27 cellular contexts compared by ENCODE assay signal in genomic region chr19:16576690-16577530, GRCh38. TPM values are rescaled to one million over a fixed set of nuclear protein-coding genes. Genes with fewer than 3 reads are reported as not detected.
DNase-seq lines count a peak whose midpoint lies in the region; ATAC-seq, FAIRE-seq and TF ChIP-seq lines count a peak whose summit lies in the region.
"Had no signal": no experiment of that assay in that cellular context is flagged by ENCODE, and none has a peak within 500 bp of the region (broad histone marks: within the 10 kb centered on the region; RNA-seq: fewer than 3 reads in every experiment).

No MANE protein-coding gene starts in this region.

- DNase-seq in left ventricle myocardium inferior (no peak), left ventricle myocardium superior (no peak), HepG2 (ENCODE audit: low spot score) (no peak), psoas muscle (no peak), NCI-H510A treated with DMSO at 0.1 percent for 48 hours (lab: John Stamatoyannopoulos, UW) (no peak), middle frontal gyrus (ENCODE audit: extremely low spot score, low spot score) (no peak)
- DNase-seq: CD4-positive, CD25-positive, alpha-beta regulatory T cell; DMS153; DND-41; GOT3; HCEC 1CT; Kasumi-1; NCI-H1092 treated with DMSO at 0.1 percent for 48 hours; NCI-H1436 treated with DMSO at 0.1 percent for 48 hours; NCI-H187 treated with DMSO at 0.1 percent for 48 hours; NCI-H2171 treated with DMSO at 0.1 percent for 48 hours; NCI-H345; NCI-H524; NCI-H748 treated with DMSO at 0.1 percent for 48 hours; SJCRH30 had no signal

- TF ChIP-seq RAD21 in HepG2 (CRISPR knock-in tag; IDR thresholded peaks at IDR 0.05), result no peak

- no peak for TF ChIP-seq POLR2A in HepG2 (IDR thresholded peaks at IDR 0.05; ENCODE audit: insufficient read depth in 1 of 2, low read depth in 2 of 2, low read length in 2 of 2)

- peaks cover 12% of the 10 kb centered on the region; the same call in 1 of the 2 replicates for H4K20me1 ChIP-seq in HepG2 (ENCODE audit: insufficient read depth, low read length)

- TF ChIP-seq EP300 in HepG2 (IDR thresholded peaks at IDR 0.05; ENCODE audit: low read depth in 2 of 2, low read length in 2 of 2) (no peak), HepG2 (CRISPR knock-in tag; IDR thresholded peaks at IDR 0.05; ENCODE audit: borderline replicate concordance) (no peak)

- no peak for FAIRE-seq in HepG2 (lab: Jason Lieb, UNC)
- FAIRE-seq: A204.1, GM18507, RCC 7860 had no signal

- H3K27ac ChIP-seq in left ventricle myocardium inferior (replicated peaks) (peak overlapping the region; percentile 27), HepG2 (ENCODE audit: extremely low read length, insufficient read depth, low read length) (no peak overlapping the region), psoas muscle (peak overlapping the region; percentile 61)
- H3K27ac ChIP-seq: BLaER1, SJCRH30 had no signal

- H2AFZ ChIP-seq in HepG2 (ENCODE audit: low read length), result no peak overlapping the region

- H3K9ac ChIP-seq in HepG2 (ENCODE audit: insufficient read depth, low read depth, low read length), result no peak overlapping the region
- H3K9ac ChIP-seq: BLaER1 had no signal

- in situ Hi-C loops in HepG2 (cut with HindIII; ENCODE audit: extremely low pct_ligation_motif_present, low pct_unique_long_range_greater_than_20kb), result no loop called here

- 88% methylated on average over 14 of the region's 52 CpGs for WGBS in HepG2 (ENCODE audit: low lambda C conversion rate)
- WGBS in psoas muscle, 3 donors, result 71 to 83% (median 77%) methylated on average over 51 to 52 of the region's 52 CpGs

- H3K36me3 ChIP-seq in left ventricle myocardium inferior (peaks cover 40% of the 10 kb centered on the region), HepG2 (replicated peaks in 1 of 2; ENCODE audit: control insufficient read depth in 1 of 2, insufficient read depth in 2 of 2, low read length in 2 of 2) (peaks cover 16 to 40% of the 10 kb centered on the region in 2 experiments; a peak in 4 of 5 replicates), psoas muscle (ENCODE audit: insufficient read depth in 1 of 2, low read depth in 1 of 2) (peaks cover 2 to 50% of the 10 kb centered on the region in 2 donors)

- H3K9me3 ChIP-seq in left ventricle myocardium inferior (replicated peaks) (no peaks in the 10 kb centered on the region), HepG2 (ENCODE audit: low read length) (no peaks in the 10 kb centered on the region), psoas muscle (no peaks in the 10 kb centered on the region)
- H3K9me3 ChIP-seq: BLaER1, SJCRH30 had no signal

- no peak overlapping the region for H3K4me2 ChIP-seq in HepG2 (ENCODE audit: low read depth, low read length)
- H3K4me2 ChIP-seq: BLaER1 had no signal

- POLR2A ChIA-PET in HepG2 (lab: Yijun Ruan, JAX), result interaction anchor here (1.2 kb wide), 1 partner anchor 8 kb away, joined by 3 read pairs; no protein-coding TSS in a partner anchor

- CTCF ChIA-PET in HepG2 (lab: Yijun Ruan, JAX; ENCODE audit: low intra/inter-chr PET ratio, low total read pairs), result no interaction called here

- TF ChIP-seq CTCF in left ventricle myocardium inferior (IDR thresholded peaks at IDR 0.05; ENCODE audit: borderline replicate concordance) (no peak), HepG2 (CRISPR knock-in tag; IDR thresholded peaks at IDR 0.05) (no peak), psoas muscle (IDR thresholded peaks at IDR 0.05) (no peak)

- BruUV-seq in HepG2 (replicated peaks; lab: Mats Ljungman, UMichigan), result no TSS peak

- no peak for ATAC-seq in left ventricle myocardium superior
- no peak for ATAC-seq in HepG2
- ATAC-seq in psoas muscle, result no peak
- ATAC-seq in GM18858 (IDR thresholded peaks at IDR 0.05; ENCODE audit: unreplicated experiment), result no peak
- ATAC-seq in GM21367 (IDR thresholded peaks at IDR 0.05; ENCODE audit: unreplicated experiment), result no peak
- ATAC-seq: SK-N-SH treated with all-trans-retinoic acid at 6 μM for 48 hours had no signal

- no peaks in the 10 kb centered on the region for H3K27me3 ChIP-seq in left ventricle myocardium inferior (ENCODE audit: low read depth)
- H3K27me3 ChIP-seq in HepG2 (ENCODE audit: control insufficient read depth in 1 of 2, insufficient read depth in 2 of 2, low read length in 2 of 2), result no peaks in the 10 kb centered on the region; a peak in 1 of 5 replicates
- H3K27me3 ChIP-seq in psoas muscle (ENCODE audit: insufficient read depth in 3 of 3, low read length in 2 of 3), result no peaks in the 10 kb centered on the region
- H3K27me3 ChIP-seq: BLaER1, SJCRH30 had no signal

- no peak overlapping the region for H3K4me3 ChIP-seq in left ventricle myocardium inferior
- no peak overlapping the region for H3K4me3 ChIP-seq in HepG2 (replicated peaks in 1 of 3; ENCODE audit: insufficient read depth in 1 of 3, low read depth in 2 of 3, low read length in 3 of 3)
- H3K4me3 ChIP-seq in psoas muscle, result no peak overlapping the region
- H3K4me3 ChIP-seq: BLaER1, SJCRH30 had no signal

- peaks cover 53% of the 10 kb centered on the region for H3K79me2 ChIP-seq in HepG2 (ENCODE audit: insufficient read depth, low read length)

- peaks cover 72% of the 10 kb centered on the region for H3K4me1 ChIP-seq in left ventricle myocardium inferior
- peaks cover 17% of the 10 kb centered on the region for H3K4me1 ChIP-seq in HepG2 (ENCODE audit: insufficient read depth, low read length)
- peaks cover 74% of the 10 kb centered on the region for H3K4me1 ChIP-seq in psoas muscle

- intact Hi-C loops in left ventricle myocardium inferior (cut with micrococcal nuclease), result no loop called here
- intact Hi-C loops in left ventricle myocardium superior (cut with micrococcal nuclease), result no loop called here
- intact Hi-C loops in HepG2 (cut with micrococcal nuclease; ENCODE audit: unreplicated experiment), result no loop called here
- intact Hi-C loops in psoas muscle (cut with DNase I), result no loop called here

RNA-seq across cellular contexts. Expression of gene SLC35E1, which starts 4.7 kb away (rescaled TPM):
- total RNA-seq in left ventricle myocardium inferior, result 26.8 TPM
- total RNA-seq in left ventricle myocardium superior, result 22.9 TPM
- total RNA-seq in HepG2 (2016; rRNA removed; fragmentation: Illumina TruSeq; extraction: Trizol), result 17.2 and 21.2 TPM in 2 replicates
- total RNA-seq in HepG2 (2016; cell fraction: cytosol; rRNA removed; fragmentation: Illumina TruSeq; extraction: Trizol; ENCODE audit: low read depth), result 6.0 and 7.6 TPM in 2 replicates
- 15.6 and 20.2 TPM in 2 replicates for total RNA-seq in HepG2 (2016; cell fraction: insoluble cytoplasmic fraction; rRNA removed; fragmentation: Illumina TruSeq; extraction: Trizol)
- total RNA-seq in HepG2 (2016; cell fraction: membrane; rRNA removed; fragmentation: Illumina TruSeq; extraction: Trizol), result 18.9 and 19.7 TPM in 2 replicates
- 18.5 and 21.4 TPM in 2 replicates for total RNA-seq in HepG2 (2016; cell fraction: nucleus; rRNA removed; fragmentation: Illumina TruSeq; extraction: Trizol)
- polyA plus RNA-seq in HepG2 (2011; rRNA removed), result 46.5 and 48.0 TPM in 2 replicates
- 31.6 and 37.8 TPM in 2 replicates for polyA plus RNA-seq in HepG2 (2011; cell fraction: cytosol; rRNA removed)
- 26.3 and 38.8 TPM in 2 replicates for polyA plus RNA-seq in HepG2 (2011; cell fraction: nucleus; rRNA removed)
- polyA plus RNA-seq in HepG2 (2012), result 25.6 and 26.5 TPM in 2 replicates
- 5.7 and 6.3 TPM in 2 replicates for polyA plus RNA-seq in HepG2 (2016; cell fraction: cytosol; fragmentation: Illumina TruSeq; extraction: Trizol; ENCODE audit: low read depth)
- 16.1 and 22.5 TPM in 2 replicates for polyA plus RNA-seq in HepG2 (2016; cell fraction: insoluble cytoplasmic fraction; fragmentation: Illumina TruSeq; extraction: Trizol; ENCODE audit: low read depth)
- 20.6 and 22.2 TPM in 2 replicates for polyA plus RNA-seq in HepG2 (2016; cell fraction: membrane; fragmentation: Illumina TruSeq; extraction: Trizol; ENCODE audit: low read depth)
- polyA plus RNA-seq in HepG2 (2016; cell fraction: nucleus; fragmentation: Illumina TruSeq; extraction: Trizol; ENCODE audit: insufficient read depth, low read depth), result 45.9 and 46.6 TPM in 2 replicates
- polyA minus RNA-seq in HepG2 (2011; rRNA and poly(A)+ RNA removed; ENCODE audit: low replicate concordance), result 181 and 185 TPM in 2 replicates
- polyA minus RNA-seq in HepG2 (2011; cell fraction: cytosol; rRNA and poly(A)+ RNA removed), result 33.0 and 39.5 TPM in 2 replicates
- polyA minus RNA-seq in HepG2 (2011; cell fraction: nucleus; rRNA and poly(A)+ RNA removed), result 24.8 and 31.7 TPM in 2 replicates
- 10 to 100 TPM; 25.6 to 40.7 (median 26.9) TPM for total RNA-seq in psoas muscle
- polyA plus RNA-seq in psoas muscle, result 10 to 100 TPM; 17.1 to 42.1 (median 32.8) TPM

RNA-seq across cellular contexts. Expression of gene CHERP, which starts 34.7 kb away (rescaled TPM):
- total RNA-seq in left ventricle myocardium inferior (19.3 TPM), left ventricle myocardium superior (19.1 TPM), HepG2 (2016; rRNA removed; fragmentation: Illumina TruSeq; extraction: Trizol) (4.3 and 9.1 TPM in 2 replicates), psoas muscle (10 to 100 TPM; 30.1 to 36.2 (median 33.5) TPM)
- total RNA-seq in HepG2 (2016; cell fraction: cytosol; rRNA removed; fragmentation: Illumina TruSeq; extraction: Trizol; ENCODE audit: low read depth), result 3.8 and 4.0 TPM in 2 replicates
- total RNA-seq in HepG2 (2016; cell fraction: insoluble cytoplasmic fraction; rRNA removed; fragmentation: Illumina TruSeq; extraction: Trizol), result 6.0 and 7.4 TPM in 2 replicates
- total RNA-seq in HepG2 (2016; cell fraction: membrane; rRNA removed; fragmentation: Illumina TruSeq; extraction: Trizol), result 5.5 and 6.1 TPM in 2 replicates
- 8.1 and 13.9 TPM in 2 replicates for total RNA-seq in HepG2 (2016; cell fraction: nucleus; rRNA removed; fragmentation: Illumina TruSeq; extraction: Trizol)
- polyA plus RNA-seq in HepG2 (2011; rRNA removed) (5.4 and 5.9 TPM in 2 replicates), psoas muscle (10 to 100 TPM; 17.0 to 28.1 (median 25.0) TPM)
- polyA plus RNA-seq in HepG2 (2011; cell fraction: cytosol; rRNA removed), result 2.9 and 3.2 TPM in 2 replicates
- 34.4 and 39.5 TPM in 2 replicates for polyA plus RNA-seq in HepG2 (2011; cell fraction: nucleus; rRNA removed)
- polyA plus RNA-seq in HepG2 (2012), result 20.4 and 25.1 TPM in 2 replicates
- 2.1 and 2.2 TPM in 2 replicates for polyA plus RNA-seq in HepG2 (2016; cell fraction: cytosol; fragmentation: Illumina TruSeq; extraction: Trizol; ENCODE audit: low read depth)
- 19.7 and 26.9 TPM in 2 replicates for polyA plus RNA-seq in HepG2 (2016; cell fraction: insoluble cytoplasmic fraction; fragmentation: Illumina TruSeq; extraction: Trizol; ENCODE audit: low read depth)
- polyA plus RNA-seq in HepG2 (2016; cell fraction: membrane; fragmentation: Illumina TruSeq; extraction: Trizol; ENCODE audit: low read depth), result 4.9 and 6.0 TPM in 2 replicates
- 54.8 and 59.8 TPM in 2 replicates for polyA plus RNA-seq in HepG2 (2016; cell fraction: nucleus; fragmentation: Illumina TruSeq; extraction: Trizol; ENCODE audit: insufficient read depth, low read depth)
- 10.1 and 16.3 TPM in 2 replicates for polyA minus RNA-seq in HepG2 (2011; rRNA and poly(A)+ RNA removed; ENCODE audit: low replicate concordance)
- 7.1 and 9.3 TPM in 2 replicates for polyA minus RNA-seq in HepG2 (2011; cell fraction: cytosol; rRNA and poly(A)+ RNA removed)
- polyA minus RNA-seq in HepG2 (2011; cell fraction: nucleus; rRNA and poly(A)+ RNA removed), result 18.4 and 19.8 TPM in 2 replicates

RNA-seq across cellular contexts. Expression of gene MED26, which starts 51.1 kb away (rescaled TPM):
- total RNA-seq in left ventricle myocardium inferior, result 4.0 TPM
- 4.9 TPM for total RNA-seq in left ventricle myocardium superior
- 3.3 and 3.8 TPM in 2 replicates for total RNA-seq in HepG2 (2016; rRNA removed; fragmentation: Illumina TruSeq; extraction: Trizol)
- total RNA-seq in HepG2 (2016; cell fraction: cytosol; rRNA removed; fragmentation: Illumina TruSeq; extraction: Trizol; ENCODE audit: low read depth), result 0.88 and 1.1 TPM in 2 replicates
- total RNA-seq in HepG2 (2016; cell fraction: insoluble cytoplasmic fraction; rRNA removed; fragmentation: Illumina TruSeq; extraction: Trizol), result 2.3 and 2.9 TPM in 2 replicates
- total RNA-seq in HepG2 (2016; cell fraction: membrane; rRNA removed; fragmentation: Illumina TruSeq; extraction: Trizol), result 2.2 and 2.5 TPM in 2 replicates
- total RNA-seq in HepG2 (2016; cell fraction: nucleus; rRNA removed; fragmentation: Illumina TruSeq; extraction: Trizol), result 4.4 and 6.8 TPM in 2 replicates
- 3.3 and 3.5 TPM in 2 replicates for polyA plus RNA-seq in HepG2 (2011; rRNA removed)
- polyA plus RNA-seq in HepG2 (2011; cell fraction: cytosol; rRNA removed), result 2.7 and 3.7 TPM in 2 replicates
- polyA plus RNA-seq in HepG2 (2011; cell fraction: nucleus; rRNA removed), result 4.2 and 6.4 TPM in 2 replicates
- polyA plus RNA-seq in HepG2 (2012), result 3.0 and 3.2 TPM in 2 replicates
- polyA plus RNA-seq in HepG2 (2016; cell fraction: cytosol; fragmentation: Illumina TruSeq; extraction: Trizol; ENCODE audit: low read depth), result 0.35 and 0.40 TPM in 2 replicates
- polyA plus RNA-seq in HepG2 (2016; cell fraction: insoluble cytoplasmic fraction; fragmentation: Illumina TruSeq; extraction: Trizol; ENCODE audit: low read depth), result 3.6 and 5.3 TPM in 2 replicates
- 1.6 and 1.7 TPM in 2 replicates for polyA plus RNA-seq in HepG2 (2016; cell fraction: membrane; fragmentation: Illumina TruSeq; extraction: Trizol; ENCODE audit: low read depth)
- polyA plus RNA-seq in HepG2 (2016; cell fraction: nucleus; fragmentation: Illumina TruSeq; extraction: Trizol; ENCODE audit: insufficient read depth, low read depth), result 6.4 and 8.6 TPM in 2 replicates
- 12.3 and 16.1 TPM in 2 replicates for polyA minus RNA-seq in HepG2 (2011; rRNA and poly(A)+ RNA removed; ENCODE audit: low replicate concordance)
- polyA minus RNA-seq in HepG2 (2011; cell fraction: cytosol; rRNA and poly(A)+ RNA removed), result 4.7 and 5.5 TPM in 2 replicates
- polyA minus RNA-seq in HepG2 (2011; cell fraction: nucleus; rRNA and poly(A)+ RNA removed), result 14.0 and 19.3 TPM in 2 replicates
- 1 to 10 TPM; 4.8 to 9.6 (median 5.5) TPM for total RNA-seq in psoas muscle
- 1 to 10 TPM; 5.1 to 8.7 (median 5.2) TPM for polyA plus RNA-seq in psoas muscle
